ENCODE assay signal across 8 cellular contexts in the genomic region with DNA sequence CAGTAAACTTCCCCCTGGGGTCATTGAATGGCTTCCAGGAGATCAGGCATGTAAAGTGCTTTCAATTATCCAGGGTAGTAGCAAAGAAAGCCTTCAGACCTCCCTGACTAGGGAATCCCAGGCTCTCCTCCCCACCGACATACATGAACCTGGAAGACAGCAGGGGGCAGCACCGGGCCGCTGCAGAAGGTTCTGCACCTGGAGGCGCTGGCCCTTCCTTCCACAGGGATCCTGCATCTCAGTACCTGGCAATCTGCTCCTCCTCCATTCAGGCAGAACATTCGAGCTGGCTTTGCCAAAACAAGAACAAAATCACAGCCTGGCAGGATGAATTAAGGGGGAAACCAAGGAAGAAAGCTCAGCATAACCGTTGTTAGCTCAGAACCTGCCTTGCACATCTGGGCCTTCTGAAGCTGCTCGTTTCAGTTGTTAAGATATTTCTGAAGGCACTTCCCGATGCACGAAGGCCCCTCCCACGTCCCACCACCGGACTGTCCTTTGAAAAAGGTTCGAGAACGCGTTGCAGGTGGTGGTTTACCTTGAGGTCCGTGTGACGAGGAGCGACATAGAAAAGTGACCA.
DNase-seq lines count a peak whose midpoint lies in the region; ATAC-seq and TF ChIP-seq lines count a peak whose summit lies in the region.

No MANE protein-coding gene starts in this region.

- no peak overlapping the region for H3K27ac Mint-ChIP-seq in natural killer cell
- H3K27ac Mint-ChIP-seq in natural killer cell treated with Interleukin-12 subunit alpha and Interleukin-12 subunit beta and Interleukin-15 and Interleukin-18, amount 100 ng/mL, for 72 hours = no peak overlapping the region

- H3K9ac ChIP-seq in neuronal stem cell (ENCODE audit: low read depth, low read length, poor library complexity) = no peak overlapping the region

- H2AFZ ChIP-seq in neuronal stem cell (ENCODE audit: low read length) = no peak overlapping the region

- H3K4me1 ChIP-seq in neuronal stem cell (ENCODE audit: control insufficient read depth in 2 of 2, insufficient read depth in 1 of 2, low read depth in 1 of 2, low read length in 2 of 2) = no peaks in the 10 kb centered on the region

- peak; percentile 9 for TF ChIP-seq CTCF in natural killer cell (IDR thresholded peaks at IDR 0.05)

- H3K4me3 Mint-ChIP-seq in natural killer cell = no peak overlapping the region
- no peak overlapping the region for H3K4me3 Mint-ChIP-seq in natural killer cell treated with Interleukin-12 subunit alpha and Interleukin-12 subunit beta and Interleukin-15 and Interleukin-18, amount 100 ng/mL, for 72 hours

- H3K23ac ChIP-seq in neuronal stem cell (ENCODE audit: low read depth, low read length, poor library complexity) = no peak overlapping the region

- H3K27me3 Mint-ChIP-seq in natural killer cell (ENCODE audit: low read depth in 2 of 2) = no peaks in the 10 kb centered on the region
- H3K27me3 Mint-ChIP-seq in natural killer cell treated with Interleukin-12 subunit alpha and Interleukin-12 subunit beta and Interleukin-15 and Interleukin-18, amount 100 ng/mL, for 72 hours = no peaks in the 10 kb centered on the region

- H4K8ac ChIP-seq in neuronal stem cell (ENCODE audit: low read depth, low read length) = no peak overlapping the region

- no peak for DNase-seq in natural killer cell
- no peak for DNase-seq in natural killer cell treated with Interleukin-12 subunit alpha and Interleukin-12 subunit beta and Interleukin-15 and Interleukin-18, amount 100 ng/mL, for 72 hours (ENCODE audit: low spot score)
- peak; percentile 12 for DNase-seq in NCI-H524 treated with DMSO at 0.1 percent for 48 hours (lab: John Stamatoyannopoulos, UW)
- DNase-seq in ecto neural progenitor cell (ENCODE audit: low spot score) = peak; percentile 77
- DNase-seq in neuronal stem cell (ENCODE audit: low spot score) = peak; percentile 47
- DNase-seq in stimulated activated CD4-positive, alpha-beta T cell treated with anti-CD3 and anti-CD28 coated beads, Interleukin-2, amount 100 ng/mL, for 48 hours = no peak

- H3K4me1 Mint-ChIP-seq in natural killer cell = peaks cover 33 to 39% of the 10 kb centered on the region in 2 donors
- H3K4me1 Mint-ChIP-seq in natural killer cell treated with Interleukin-12 subunit alpha and Interleukin-12 subunit beta and Interleukin-15 and Interleukin-18, amount 100 ng/mL, for 72 hours (ENCODE audit: low read depth in 2 of 2) = peaks cover 31 to 33% of the 10 kb centered on the region in 2 donors

- no peak overlapping the region for H3K4me2 ChIP-seq in neuronal stem cell (ENCODE audit: insufficient read depth, low read length, poor library complexity, severe bottlenecking)

- H2BK120ac ChIP-seq in neuronal stem cell (ENCODE audit: low read depth, low read length) = no peak overlapping the region

- no peaks in the 10 kb centered on the region for H3K9me3 ChIP-seq in neuronal stem cell (replicated peaks in 1 of 2; ENCODE audit: control insufficient read depth in 2 of 2, insufficient read depth in 1 of 2, low read depth in 1 of 2, low read length in 2 of 2)

- H2BK15ac ChIP-seq in neuronal stem cell (ENCODE audit: low read length) = no peak overlapping the region

- no CpG with 5 or more reads among the region's 17 CpGs for WGBS in neuronal stem cell (ENCODE audit: extremely low coverage in 2 of 2, insufficient read length in 2 of 2, insufficient replicate concordance in 1 of 2), 2 donors

- no peaks in the 10 kb centered on the region for H3K36me3 Mint-ChIP-seq in natural killer cell
- H3K36me3 Mint-ChIP-seq in natural killer cell treated with Interleukin-12 subunit alpha and Interleukin-12 subunit beta and Interleukin-15 and Interleukin-18, amount 100 ng/mL, for 72 hours = no peaks in the 10 kb centered on the region

- peak overlapping the region; percentile 43 for H2AK5ac ChIP-seq in neuronal stem cell (ENCODE audit: low read depth, low read length)

- no peaks in the 10 kb centered on the region for H3K36me3 ChIP-seq in neuronal stem cell (replicated peaks in 1 of 2; ENCODE audit: control insufficient read depth in 2 of 2, insufficient read depth in 2 of 2, low read length in 2 of 2)

- no peak overlapping the region for H2BK5ac ChIP-seq in neuronal stem cell (ENCODE audit: low read length)

- intact Hi-C loops in natural killer cell (cut with micrococcal nuclease) = no loop called here

- H3K27me3 ChIP-seq in neuronal stem cell (ENCODE audit: control insufficient read depth in 3 of 3, insufficient read depth in 3 of 3, low read depth in 1 of 3, low read length in 3 of 3) = no peaks in the 10 kb centered on the region

- H3K79me1 ChIP-seq in neuronal stem cell (ENCODE audit: low read depth, low read length) = no peaks in the 10 kb centered on the region

- ATAC-seq in natural killer cell (no peak), GM19395 (IDR thresholded peaks at IDR 0.05; ENCODE audit: unreplicated experiment) (no peak), HG02763 (IDR thresholded peaks at IDR 0.05; ENCODE audit: unreplicated experiment) (no peak)
- no peak for ATAC-seq in natural killer cell treated with Interleukin-12 subunit alpha and Interleukin-12 subunit beta and Interleukin-15 and Interleukin-18, amount 100 ng/mL, for 72 hours

- H3K4me3 ChIP-seq in neuronal stem cell (ENCODE audit: low read length in 2 of 2) = no peak overlapping the region

- H3K18ac ChIP-seq in neuronal stem cell (ENCODE audit: low read length) = no peak overlapping the region

- no peak overlapping the region for H3K14ac ChIP-seq in neuronal stem cell (ENCODE audit: low read length)

- no peaks in the 10 kb centered on the region for H3K9me3 Mint-ChIP-seq in natural killer cell
- H3K9me3 Mint-ChIP-seq in natural killer cell treated with Interleukin-12 subunit alpha and Interleukin-12 subunit beta and Interleukin-15 and Interleukin-18, amount 100 ng/mL, for 72 hours = no peaks in the 10 kb centered on the region

- no peak overlapping the region for H2BK12ac ChIP-seq in neuronal stem cell (ENCODE audit: low read length)

- no peak overlapping the region for H3K27ac ChIP-seq in neuronal stem cell (replicated peaks; ENCODE audit: low read length)

- no peak overlapping the region for H4K91ac ChIP-seq in neuronal stem cell (ENCODE audit: low read depth, low read length, poor library complexity)

- H3K4ac ChIP-seq in neuronal stem cell (ENCODE audit: low read length) = no peak overlapping the region

Comparison
In these comparisons a context has a peak if more than half of its experiments do, and no peak if none do; other contexts are left out.
1. DNase-seq: peak in NCI-H524 treated with DMSO at 0.1 percent for 48 hours (single experiment), ecto neural progenitor cell (single experiment) and neuronal stem cell (single experiment); none in natural killer cell (single experiment), natural killer cell treated with Interleukin-12 subunit alpha and Interleukin-12 subunit beta and Interleukin-15 and Interleukin-18, amount 100 ng/mL, for 72 hours (single experiment) and stimulated activated CD4-positive, alpha-beta T cell treated with anti-CD3 and anti-CD28 coated beads, Interleukin-2, amount 100 ng/mL, for 48 hours (0 of 2).